Comparison of ENCODE assay signal across 26 cellular contexts in the genomic region with DNA sequence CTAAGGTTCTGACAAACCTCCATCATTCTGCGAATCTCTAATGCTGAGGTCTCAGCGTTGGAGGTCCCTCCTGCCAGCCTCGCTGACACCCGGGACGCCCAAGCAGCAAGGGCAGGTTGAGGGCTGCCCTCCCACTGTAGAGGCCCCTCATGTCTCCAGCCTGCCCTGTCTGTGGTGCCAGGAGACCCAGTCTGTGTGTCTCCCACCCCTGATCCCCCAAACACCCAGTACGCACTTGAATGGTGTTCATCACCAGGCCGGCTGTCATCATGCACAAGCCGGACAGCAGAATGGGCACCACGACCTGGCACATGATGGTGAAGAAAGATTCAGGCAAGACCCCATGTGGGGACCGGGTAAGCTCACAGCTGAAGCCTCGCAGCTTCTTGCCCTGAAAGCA.
"Had no signal": no experiment of that assay in that cellular context is flagged by ENCODE, and none has a peak within 500 bp of the region (broad histone marks: within the 10 kb centered on the region; RNA-seq: fewer than 3 reads in every experiment).

No MANE protein-coding gene starts in this region.

- H3K36me3 ChIP-seq: breast epithelium, uterus had no signal

- H3K4me3 ChIP-seq: breast epithelium, esophagus squamous epithelium, lower lobe of right lung, sigmoid colon, SK-N-MC, tibial nerve, uterus had no signal

- H3K27ac Mint-ChIP-seq: activated CD4-positive, alpha-beta T cell treated with anti-CD3 and anti-CD28 coated beads, Interleukin-2, amount 10 ng/mL, durations not matched to agents 7 days and 5 days; activated CD8-positive, alpha-beta T cell treated with anti-CD3 and anti-CD28 coated beads, Interleukin-2, amount 10 ng/mL, durations not matched to agents 7 days and 5 days; activated naive CD4-positive, alpha-beta T cell treated with anti-CD3 and anti-CD28 coated beads, Interleukin-2, amount 10 ng/mL, durations not matched to agents 7 days and 5 days; activated naive CD8-positive, alpha-beta T cell treated with anti-CD3 and anti-CD28 coated beads, Interleukin-2, amount 50 U/mL, for 24 hours; dendritic cell treated with granulocyte-macrophage colony-stimulating factor and Interleukin-4, amounts not matched to agents 40 ng/mL and 50 ng/mL, for 4 days; T-cell had no signal

- H3K9me3 Mint-ChIP-seq: activated CD4-positive, alpha-beta T cell treated with anti-CD3 and anti-CD28 coated beads, Interleukin-2, amount 10 ng/mL, durations not matched to agents 7 days and 5 days; activated naive CD4-positive, alpha-beta T cell treated with anti-CD3 and anti-CD28 coated beads, Interleukin-2, amount 10 ng/mL, durations not matched to agents 7 days and 5 days; activated naive CD8-positive, alpha-beta T cell treated with anti-CD3 and anti-CD28 coated beads, Interleukin-2, amount 50 U/mL, for 24 hours; dendritic cell treated with granulocyte-macrophage colony-stimulating factor and Interleukin-4, amounts not matched to agents 40 ng/mL and 50 ng/mL, for 4 days; T-cell had no signal

- H3K27ac ChIP-seq: breast epithelium, lower lobe of right lung, sigmoid colon, SK-N-MC, tibial nerve, uterus had no signal

- H3K4me1 ChIP-seq: breast epithelium, lower lobe of right lung, sigmoid colon had no signal

- H3K27me3 Mint-ChIP-seq: activated CD4-positive, alpha-beta T cell treated with anti-CD3 and anti-CD28 coated beads, Interleukin-2, amount 10 ng/mL, durations not matched to agents 7 days and 5 days; activated naive CD4-positive, alpha-beta T cell treated with anti-CD3 and anti-CD28 coated beads, Interleukin-2, amount 10 ng/mL, durations not matched to agents 7 days and 5 days; activated naive CD8-positive, alpha-beta T cell treated with anti-CD3 and anti-CD28 coated beads, Interleukin-2, amount 50 U/mL, for 24 hours; T-cell had no signal

- H3K4me3 Mint-ChIP-seq: activated CD4-positive, alpha-beta T cell treated with anti-CD3 and anti-CD28 coated beads, Interleukin-2, amount 10 ng/mL, durations not matched to agents 7 days and 5 days; activated CD8-positive, alpha-beta T cell treated with anti-CD3 and anti-CD28 coated beads, Interleukin-2, amount 10 ng/mL, durations not matched to agents 7 days and 5 days; activated naive CD4-positive, alpha-beta T cell treated with anti-CD3 and anti-CD28 coated beads, Interleukin-2, amount 10 ng/mL, durations not matched to agents 7 days and 5 days; activated naive CD8-positive, alpha-beta T cell treated with anti-CD3 and anti-CD28 coated beads, Interleukin-2, amount 50 U/mL, for 24 hours; dendritic cell treated with granulocyte-macrophage colony-stimulating factor and Interleukin-4, amounts not matched to agents 40 ng/mL and 50 ng/mL, for 4 days; T-cell had no signal

- H3K9me3 ChIP-seq: breast epithelium, esophagus squamous epithelium, lower lobe of right lung, sigmoid colon, tibial nerve, uterus had no signal

- DNase-seq: activated CD4-positive, alpha-beta T cell treated with anti-CD3 and anti-CD28 coated beads, Interleukin-2, amount 10 ng/mL, durations not matched to agents 7 days and 5 days; activated CD4-positive, CD25-positive, alpha-beta regulatory T cell; activated CD8-positive, alpha-beta memory T cell treated with anti-CD3 and anti-CD28 coated beads, Interleukin-2, amount 50 U/mL, for 48 hours; activated CD8-positive, alpha-beta T cell treated with anti-CD3 and anti-CD28 coated beads, Interleukin-2, amount 10 ng/mL, durations not matched to agents 7 days and 5 days; activated effector memory CD4-positive, alpha-beta T cell treated with Interleukin-2 at 50 U/mL for 16 hours; activated naive CD4-positive, alpha-beta T cell treated with anti-CD3 and anti-CD28 coated beads, Interleukin-2, amount 10 ng/mL, durations not matched to agents 7 days and 5 days; activated naive CD8-positive, alpha-beta T cell treated with anti-CD3 and anti-CD28 coated beads, Interleukin-2, amount 50 U/mL, for 24 hours; activated T-cell treated with anti-CD3 and anti-CD28 coated beads, Interleukin-2, amount 50 U/mL, for 48 hours; aorta; effector memory CD4-positive, alpha-beta T cell; esophagus squamous epithelium; hippocampal formation; left colon; lower lobe of right lung; midbrain; sigmoid colon; stimulated activated CD4-positive, alpha-beta T cell treated with anti-CD3 and anti-CD28 coated beads, Interleukin-12 subunit alpha, Interleukin-12 subunit beta, amount 100 ng/mL, for 4 hours; stimulated activated CD4-positive, alpha-beta T cell treated with anti-CD3 and anti-CD28 coated beads, Interleukin-1b, Interleukin-23, amount 100 ng/mL, for 48 hours; stimulated activated naive CD4-positive, alpha-beta T cell treated with Interleukin-2 at 50 U/mL for 16 hours; T-cell; T-helper 9 cell; uterus had no signal

- H3K27me3 ChIP-seq: breast epithelium, esophagus squamous epithelium, sigmoid colon, tibial nerve, uterus had no signal

- ATAC-seq: activated CD8-positive, alpha-beta T cell treated with anti-CD3 and anti-CD28 coated beads, Interleukin-2, amount 10 ng/mL, durations not matched to agents 7 days and 5 days; activated naive CD8-positive, alpha-beta T cell treated with anti-CD3 and anti-CD28 coated beads, Interleukin-2, amount 50 U/mL, for 24 hours; lower lobe of right lung; T-cell had no signal

- H3K36me3 Mint-ChIP-seq: activated naive CD4-positive, alpha-beta T cell treated with anti-CD3 and anti-CD28 coated beads, Interleukin-2, amount 10 ng/mL, durations not matched to agents 7 days and 5 days had no signal
